22 cellular contexts compared by ENCODE assay signal in genomic region chr10:108411181-108411580, GRCh38.
"Had no signal": no experiment of that assay in that cellular context is flagged by ENCODE, and none has a peak within 500 bp of the region (broad histone marks: within the 10 kb centered on the region; RNA-seq: fewer than 3 reads in every experiment).

No MANE protein-coding gene starts in this region.

- H3K27ac ChIP-seq: coronary artery, epithelial cell of prostate, foreskin keratinocyte, prostate gland, upper lobe of left lung, VCaP had no signal

- H3K9me3 ChIP-seq: prostate gland, upper lobe of left lung had no signal

- H3K9me3 Mint-ChIP-seq: activated CD8-positive, alpha-beta T cell treated with anti-CD3 and anti-CD28 coated beads for 36 hours had no signal

- H3K4me1 ChIP-seq: foreskin keratinocyte, prostate gland, upper lobe of left lung had no signal

- H3K4me3 Mint-ChIP-seq: activated CD4-positive, alpha-beta T cell treated with anti-CD3 and anti-CD28 coated beads, Interleukin-2, amount 10 ng/mL, durations not matched to agents 7 days and 5 days; activated CD8-positive, alpha-beta memory T cell treated with anti-CD3 and anti-CD28 coated beads, Interleukin-2, amount 10 ng/mL, durations not matched to agents 7 days and 5 days; activated CD8-positive, alpha-beta T cell treated with anti-CD3 and anti-CD28 coated beads for 36 hours; activated naive CD4-positive, alpha-beta T cell treated with anti-CD3 and anti-CD28 coated beads, Interleukin-2, amount 10 ng/mL, durations not matched to agents 7 days and 5 days; immature natural killer cell; naive thymus-derived CD8-positive, alpha-beta T cell had no signal

- ATAC-seq: activated CD8-positive, alpha-beta memory T cell treated with anti-CD3 and anti-CD28 coated beads, Interleukin-2, amount 10 ng/mL, durations not matched to agents 7 days and 5 days; activated CD8-positive, alpha-beta T cell treated with anti-CD3 and anti-CD28 coated beads for 36 hours; foreskin keratinocyte; left lobe of liver; naive thymus-derived CD8-positive, alpha-beta T cell; stimulated activated naive CD8-positive, alpha-beta T cell treated with anti-CD3 and anti-CD28 coated beads, Interleukin-15, Interleukin-2, amounts not matched to agents 100 U/mL and 50 U/mL, for 24 hours had no signal

- H3K36me3 ChIP-seq: prostate gland, upper lobe of left lung had no signal

- H3K4me1 Mint-ChIP-seq: activated CD4-positive, alpha-beta T cell treated with anti-CD3 and anti-CD28 coated beads, Interleukin-2, amount 10 ng/mL, durations not matched to agents 7 days and 5 days; activated CD8-positive, alpha-beta memory T cell treated with anti-CD3 and anti-CD28 coated beads, Interleukin-2, amount 10 ng/mL, durations not matched to agents 7 days and 5 days; activated naive CD4-positive, alpha-beta T cell treated with anti-CD3 and anti-CD28 coated beads, Interleukin-2, amount 10 ng/mL, durations not matched to agents 7 days and 5 days; immature natural killer cell; naive thymus-derived CD8-positive, alpha-beta T cell had no signal

- H3K27me3 ChIP-seq: foreskin keratinocyte, upper lobe of left lung had no signal

- H3K27ac Mint-ChIP-seq: activated CD4-positive, alpha-beta T cell treated with anti-CD3 and anti-CD28 coated beads, Interleukin-2, amount 10 ng/mL, durations not matched to agents 7 days and 5 days; activated CD8-positive, alpha-beta memory T cell treated with anti-CD3 and anti-CD28 coated beads, Interleukin-2, amount 10 ng/mL, durations not matched to agents 7 days and 5 days; activated CD8-positive, alpha-beta T cell treated with anti-CD3 and anti-CD28 coated beads for 36 hours; activated naive CD4-positive, alpha-beta T cell treated with anti-CD3 and anti-CD28 coated beads, Interleukin-2, amount 10 ng/mL, durations not matched to agents 7 days and 5 days; immature natural killer cell had no signal

- H3K27me3 Mint-ChIP-seq: activated CD4-positive, alpha-beta T cell treated with anti-CD3 and anti-CD28 coated beads, Interleukin-2, amount 10 ng/mL, durations not matched to agents 7 days and 5 days; activated CD8-positive, alpha-beta memory T cell treated with anti-CD3 and anti-CD28 coated beads, Interleukin-2, amount 10 ng/mL, durations not matched to agents 7 days and 5 days; activated CD8-positive, alpha-beta T cell treated with anti-CD3 and anti-CD28 coated beads for 36 hours; activated naive CD4-positive, alpha-beta T cell treated with anti-CD3 and anti-CD28 coated beads, Interleukin-2, amount 10 ng/mL, durations not matched to agents 7 days and 5 days; naive thymus-derived CD8-positive, alpha-beta T cell had no signal

- H3K36me3 Mint-ChIP-seq: activated CD8-positive, alpha-beta memory T cell treated with anti-CD3 and anti-CD28 coated beads, Interleukin-2, amount 10 ng/mL, durations not matched to agents 7 days and 5 days; activated naive CD4-positive, alpha-beta T cell treated with anti-CD3 and anti-CD28 coated beads, Interleukin-2, amount 10 ng/mL, durations not matched to agents 7 days and 5 days; immature natural killer cell; naive thymus-derived CD8-positive, alpha-beta T cell had no signal

- DNase-seq: activated CD4-positive, alpha-beta T cell treated with anti-CD3 and anti-CD28 coated beads, Interleukin-2, amount 10 ng/mL, durations not matched to agents 7 days and 5 days; activated CD4-positive, CD25-positive, alpha-beta regulatory T cell treated with anti-CD3 and anti-CD28 coated beads, Interleukin-2, amount 50 U/mL, for 72 hours; activated CD8-positive, alpha-beta memory T cell treated with anti-CD3 and anti-CD28 coated beads, Interleukin-2, amount 10 ng/mL, durations not matched to agents 7 days and 5 days; activated CD8-positive, alpha-beta T cell treated with anti-CD3 and anti-CD28 coated beads for 36 hours; activated effector memory CD4-positive, alpha-beta T cell treated with anti-CD3 and anti-CD28 coated beads, Interleukin-2, amount 50 U/mL, for 16 hours; activated naive CD4-positive, alpha-beta T cell treated with anti-CD3 and anti-CD28 coated beads, Interleukin-2, amount 10 ng/mL, durations not matched to agents 7 days and 5 days; activated T-cell treated with anti-CD3 and anti-CD28 coated beads for 4 hours; amygdala; cerebellar nuclear complex; foreskin keratinocyte; immature natural killer cell; naive thymus-derived CD8-positive, alpha-beta T cell; stimulated activated CD4-positive, alpha-beta T cell treated with anti-CD3 and anti-CD28 coated beads, Interleukin-4, amount 100 ng/mL, for 4 hours; stimulated activated naive CD8-positive, alpha-beta T cell treated with anti-CD3 and anti-CD28 coated beads, Interleukin-15, Interleukin-2, amounts not matched to agents 100 U/mL and 50 U/mL, for 24 hours; T-helper 9 cell; upper lobe of left lung had no signal

- H3K4me3 ChIP-seq: coronary artery, lung, prostate gland, upper lobe of left lung had no signal
